Comparison of ENCODE assay signal across 21 cellular contexts in the genomic region with DNA sequence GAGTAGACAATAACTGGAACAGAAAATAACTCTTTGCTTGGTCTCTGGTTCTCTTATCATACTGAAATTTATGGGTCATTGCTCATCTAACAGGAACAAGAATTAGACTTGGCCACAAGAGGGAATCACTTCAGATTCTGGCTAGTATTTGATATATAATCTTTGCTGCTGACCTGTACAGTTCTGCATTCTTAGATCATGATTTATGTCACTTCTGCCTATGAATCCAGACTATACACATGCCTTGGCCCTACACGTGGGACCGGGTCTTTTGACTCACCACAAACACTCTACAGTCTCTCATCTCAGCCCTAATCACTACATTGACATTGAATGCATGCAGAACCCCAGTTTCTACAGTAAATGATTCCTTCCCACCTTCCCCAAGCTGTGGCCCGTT.
"Had no signal": no experiment of that assay in that cellular context is flagged by ENCODE, and none has a peak within 500 bp of the region (broad histone marks: within the 10 kb centered on the region; RNA-seq: fewer than 3 reads in every experiment).

No MANE protein-coding gene starts in this region.

- H3K9me3 Mint-ChIP-seq: activated CD4-positive, alpha-beta T cell treated with anti-CD3 and anti-CD28 coated beads, Interleukin-2, amount 10 ng/mL, durations not matched to agents 24 days and 14 days; type B pancreatic cell had no signal

- H3K27me3 Mint-ChIP-seq: activated CD4-positive, alpha-beta memory T cell treated with anti-CD3 and anti-CD28 coated beads, Interleukin-2, amount 10 ng/mL, durations not matched to agents 7 days and 5 days; activated CD4-positive, alpha-beta T cell treated with anti-CD3 and anti-CD28 coated beads, Interleukin-2, amount 10 ng/mL, durations not matched to agents 24 days and 14 days; activated naive CD4-positive, alpha-beta T cell treated with anti-CD3 and anti-CD28 coated beads, Interleukin-2, amount 10 ng/mL, durations not matched to agents 7 days and 5 days; stimulated activated naive CD8-positive, alpha-beta T cell treated with anti-CD3 and anti-CD28 coated beads, Interleukin-15, amount 100 ng/mL, for 72 hours had no signal

- H3K27ac Mint-ChIP-seq: activated CD4-positive, alpha-beta memory T cell treated with anti-CD3 and anti-CD28 coated beads, Interleukin-2, amount 10 ng/mL, durations not matched to agents 7 days and 5 days; activated CD4-positive, alpha-beta T cell treated with anti-CD3 and anti-CD28 coated beads, Interleukin-2, amount 10 ng/mL, durations not matched to agents 24 days and 14 days; activated naive CD4-positive, alpha-beta T cell treated with anti-CD3 and anti-CD28 coated beads, Interleukin-2, amount 10 ng/mL, durations not matched to agents 7 days and 5 days; natural killer cell; stimulated activated naive CD8-positive, alpha-beta T cell treated with anti-CD3 and anti-CD28 coated beads, Interleukin-15, amount 100 ng/mL, for 72 hours; T-helper 1 cell treated with Interleukin-12 subunit alpha and Interleukin-12 subunit beta and Interleukin-4 antibody, amounts not matched to agents 30 μg/mL and 1 μg/mL, for 36 hours; type B pancreatic cell had no signal

- H3K4me1 Mint-ChIP-seq: activated CD4-positive, alpha-beta memory T cell treated with anti-CD3 and anti-CD28 coated beads, Interleukin-2, amount 10 ng/mL, durations not matched to agents 7 days and 5 days; activated CD4-positive, alpha-beta T cell treated with anti-CD3 and anti-CD28 coated beads, Interleukin-2, amount 10 ng/mL, durations not matched to agents 24 days and 14 days; activated naive CD4-positive, alpha-beta T cell treated with anti-CD3 and anti-CD28 coated beads, Interleukin-2, amount 10 ng/mL, durations not matched to agents 7 days and 5 days; natural killer cell; stimulated activated naive CD8-positive, alpha-beta T cell treated with anti-CD3 and anti-CD28 coated beads, Interleukin-15, amount 100 ng/mL, for 72 hours had no signal

- H3K36me3 Mint-ChIP-seq: activated naive CD4-positive, alpha-beta T cell treated with anti-CD3 and anti-CD28 coated beads, Interleukin-2, amount 10 ng/mL, durations not matched to agents 7 days and 5 days; type B pancreatic cell had no signal

- DNase-seq: activated CD4-positive, alpha-beta memory T cell treated with anti-CD3 and anti-CD28 coated beads, Interleukin-2, amount 10 ng/mL, durations not matched to agents 7 days and 5 days; activated CD4-positive, alpha-beta T cell treated with anti-CD3 and anti-CD28 coated beads, Interleukin-2, amount 10 ng/mL, durations not matched to agents 24 days and 14 days; activated effector memory CD4-positive, alpha-beta T cell treated with anti-CD3 and anti-CD28 coated beads, Interleukin-2, amount 50 U/mL, for 16 hours; activated naive CD4-positive, alpha-beta T cell treated with anti-CD3 and anti-CD28 coated beads, Interleukin-2, amount 10 ng/mL, durations not matched to agents 7 days and 5 days; activated T-cell treated with anti-CD3 and anti-CD28 coated beads for 4 hours; amygdala; dermis blood vessel endothelial cell; effector memory CD4-positive, alpha-beta T cell; gastrocnemius medialis; heart left ventricle; left ventricle myocardium superior; midbrain; natural killer cell; ovary; psoas muscle; right lobe of liver; stimulated activated CD4-positive, alpha-beta T cell treated with anti-CD3 and anti-CD28 coated beads, Interleukin-1b, Interleukin-23, amount 100 ng/mL, for 48 hours; stimulated activated naive CD8-positive, alpha-beta T cell treated with anti-CD3 and anti-CD28 coated beads, Interleukin-15, amount 100 ng/mL, for 72 hours; testis had no signal

- H3K4me3 Mint-ChIP-seq: activated CD4-positive, alpha-beta memory T cell treated with anti-CD3 and anti-CD28 coated beads, Interleukin-2, amount 10 ng/mL, durations not matched to agents 7 days and 5 days; activated CD4-positive, alpha-beta T cell treated with anti-CD3 and anti-CD28 coated beads, Interleukin-2, amount 10 ng/mL, durations not matched to agents 24 days and 14 days; activated naive CD4-positive, alpha-beta T cell treated with anti-CD3 and anti-CD28 coated beads, Interleukin-2, amount 10 ng/mL, durations not matched to agents 7 days and 5 days; natural killer cell; stimulated activated naive CD8-positive, alpha-beta T cell treated with anti-CD3 and anti-CD28 coated beads, Interleukin-15, amount 100 ng/mL, for 72 hours; T-helper 1 cell treated with Interleukin-12 subunit alpha and Interleukin-12 subunit beta and Interleukin-4 antibody, amounts not matched to agents 30 μg/mL and 1 μg/mL, for 36 hours; type B pancreatic cell had no signal
